Comparison of ENCODE assay signal across 1 cellular context in genomic region chr2:219405958-219406860, GRCh38.
TF ChIP-seq lines count a peak whose summit lies in the region.

No MANE protein-coding gene starts in this region.

TF ChIP-seq in HepG2, 621 proteins besides CTCF, POLR2A, EP300 and RAD21:
- TF ChIP-seq CREB3 (CRISPR knock-in tag; IDR thresholded peaks at IDR 0.05), result no peak
- TF ChIP-seq ZNF768 (CRISPR knock-in tag; IDR thresholded peaks at IDR 0.05), result peak; percentile 73; the same call in 1 of the 2 replicates
